10 cellular contexts compared by ENCODE assay signal in genomic region chr4:119040711-119041185, GRCh38.
DNase-seq lines count a peak whose midpoint lies in the region; ATAC-seq and TF ChIP-seq lines count a peak whose summit lies in the region.
"Had no signal": no experiment of that assay in that cellular context is flagged by ENCODE, and none has a peak within 500 bp of the region (broad histone marks: within the 10 kb centered on the region; RNA-seq: fewer than 3 reads in every experiment).

No MANE protein-coding gene starts in this region.

- H3K4me1 Mint-ChIP-seq in Caco-2 (ENCODE audit: low read depth, unreplicated experiment), result peaks cover 20% of the 10 kb centered on the region

- H3K27me3 Mint-ChIP-seq in Caco-2 (ENCODE audit: insufficient read depth, unreplicated experiment), result no peaks in the 10 kb centered on the region
- H3K27me3 Mint-ChIP-seq: naive B cell had no signal

- H3K27ac ChIP-seq in SJCRH30, result peak overlapping the region; percentile 38
- H3K27ac ChIP-seq: C4-2B had no signal

- no peak overlapping the region for H3K27ac Mint-ChIP-seq in Caco-2 (ENCODE audit: unreplicated experiment)
- H3K27ac Mint-ChIP-seq: naive B cell had no signal

- H3K9me3 Mint-ChIP-seq in Caco-2 (ENCODE audit: unreplicated experiment), result no peaks in the 10 kb centered on the region
- H3K9me3 Mint-ChIP-seq: naive B cell had no signal

- ATAC-seq in HG02642 (IDR thresholded peaks at IDR 0.05; ENCODE audit: poor library complexity, unreplicated experiment), result no peak

- H3K4me3 Mint-ChIP-seq in Caco-2 (ENCODE audit: unreplicated experiment), result no peak overlapping the region
- H3K4me3 Mint-ChIP-seq: naive B cell had no signal

- H3K9me3 ChIP-seq in SJCRH30 (replicated peaks), result no peaks in the 10 kb centered on the region
- H3K9me3 ChIP-seq in Caco-2, result no peaks in the 10 kb centered on the region

- DNase-seq in AG04449 (ENCODE audit: low read depth, low spot score) (peak; percentile 79), SJCRH30 (peak; percentile 42 to 64), fibroblast of the conjunctiva (ENCODE audit: low read depth) (peak; percentile 67), non-pigmented ciliary epithelial cell (ENCODE audit: low read depth) (peak; percentile 81), Caco-2 (no peak), NOMO-1 treated with DMSO at 0.1 percent for 48 hours (lab: John Stamatoyannopoulos, UW; ENCODE audit: unreplicated experiment) (no peak), cerebellar cortex (ENCODE audit: low spot score) (no peak)
- DNase-seq: naive B cell had no signal

- H3K4me1 ChIP-seq in SJCRH30, result peaks cover 15% of the 10 kb centered on the region
- H3K4me1 ChIP-seq in Caco-2, result peaks cover 10% of the 10 kb centered on the region

- peaks cover 5% of the 10 kb centered on the region for H3K36me3 Mint-ChIP-seq in Caco-2 (ENCODE audit: insufficient read depth, unreplicated experiment)
- H3K36me3 Mint-ChIP-seq: naive B cell had no signal

- CTCF ChIA-PET in AG04449 (lab: Yijun Ruan, JAX), result interaction anchor here (0.7 to 7.1 kb wide), 27 partner anchors 9 to 479 kb away, joined by 3 to 125 read pairs (median 5); partner anchors contain the start of gene USP53
- CTCF ChIA-PET in Caco-2 (lab: Charles Lee), result interaction anchor here (0.6 to 1.0 kb wide), 4 partner anchors 76 to 259 kb away, joined by 3 to 5 read pairs (median 4); a partner anchor contains a TSS

- TF ChIP-seq CTCF in AG04449 (IDR thresholded peaks at IDR 0.05; ENCODE audit: insufficient read depth, low read length, missing control alignments) (no peak), Caco-2 (IDR thresholded peaks at IDR 0.05; ENCODE audit: insufficient read depth in 1 of 2, low read depth in 1 of 2, low read length in 1 of 2, severe bottlenecking in 1 of 2, unreplicated experiment in 1 of 2) (no peak)

- H3K4me3 ChIP-seq in AG04449 (ENCODE audit: low read depth, low read length) (no peak overlapping the region), SJCRH30 (no peak overlapping the region), Caco-2 (ENCODE audit: low read depth, low read length) (no peak overlapping the region)

- intact Hi-C loops in Caco-2 (cut with micrococcal nuclease; ENCODE audit: unreplicated experiment), result no loop called here

- H3K27me3 ChIP-seq in SJCRH30 (no peaks in the 10 kb centered on the region), Caco-2 (replicated peaks; ENCODE audit: control insufficient read depth, insufficient read depth, low read length) (no peaks in the 10 kb centered on the region)

- H3K36me3 ChIP-seq in SJCRH30 (no peaks in the 10 kb centered on the region), Caco-2 (ENCODE audit: control insufficient read depth, insufficient read depth, low read length) (no peaks in the 10 kb centered on the region)

- no TSS peak for BruUV-seq in Caco-2 (replicated peaks; lab: Mats Ljungman, UMichigan)

- POLR2A ChIA-PET in AG04449 (lab: Yijun Ruan, JAX), result interaction anchor here (0.6 to 2.2 kb wide), 18 partner anchors 10 to 619 kb away, joined by 3 to 19 read pairs (median 4); partner anchors contain the start of gene USP53
- POLR2A ChIA-PET in Caco-2 (lab: Charles Lee), result interaction anchor here (1.1 kb wide), 1 partner anchor 171 kb away, joined by 3 read pairs; the partner anchor contains the start of gene USP53

Comparison
In these comparisons a context has a peak if more than half of its experiments do, and no peak if none do; other contexts are left out.
1. DNase-seq: peak in AG04449 (single experiment), SJCRH30 (2 of 2), fibroblast of the conjunctiva (single experiment) and non-pigmented ciliary epithelial cell (single experiment); none in Caco-2 (0 of 2), NOMO-1 treated with DMSO at 0.1 percent for 48 hours (single experiment) and cerebellar cortex (single experiment).